In the genomic region with DNA sequence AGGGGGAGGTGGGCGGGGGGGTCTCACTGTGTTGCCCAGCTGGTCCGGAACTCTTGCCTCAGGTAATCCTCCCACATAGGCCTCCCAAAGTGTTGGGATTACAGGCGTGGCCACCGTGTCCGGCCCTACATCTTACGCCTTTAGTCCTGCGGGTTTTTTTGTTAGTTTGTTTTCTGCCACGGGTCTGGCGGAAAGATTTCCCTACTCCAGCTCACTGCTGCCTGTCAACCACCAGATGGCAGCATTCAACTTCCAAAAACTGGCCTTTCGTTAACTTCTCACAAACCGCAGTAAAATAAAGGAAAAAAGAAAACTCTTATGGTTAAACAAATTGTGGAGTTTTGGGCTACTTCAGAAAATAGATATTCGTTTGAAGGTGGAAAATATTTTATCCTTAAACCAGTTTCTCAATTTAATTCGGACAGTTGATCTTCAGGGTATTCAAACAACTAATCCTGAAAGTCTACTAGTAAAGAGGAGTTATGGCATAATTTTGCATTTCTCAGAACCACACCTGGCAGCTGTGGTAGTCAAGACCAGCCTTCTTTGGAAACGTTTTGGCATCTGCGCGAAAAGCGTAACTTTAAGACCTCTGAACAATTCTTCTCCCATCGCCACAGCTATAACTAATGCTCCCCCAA, we compare ENCODE assay signal across 7 cellular contexts. TPM values are rescaled to one million over a fixed set of nuclear protein-coding genes. Genes with fewer than 3 reads are reported as not detected.
DNase-seq lines count a peak whose midpoint lies in the region; ATAC-seq and TF ChIP-seq lines count a peak whose summit lies in the region.

No MANE protein-coding gene starts in this region.

- H3K27me3 ChIP-seq in ascending aorta (no peaks in the 10 kb centered on the region), iPS DF 6.9 (ENCODE audit: control insufficient read depth, insufficient read depth, low read length) (no peaks in the 10 kb centered on the region), smooth muscle cell (ENCODE audit: low read depth) (no peaks in the 10 kb centered on the region)

- H3K36me3 ChIP-seq in ascending aorta (no peaks in the 10 kb centered on the region), iPS DF 6.9 (ENCODE audit: control insufficient read depth, insufficient read depth, low read length) (no peaks in the 10 kb centered on the region), smooth muscle cell (ENCODE audit: low read depth) (no peaks in the 10 kb centered on the region)

- H3K27ac ChIP-seq in ascending aorta, result peak overlapping the region; percentile 56 to 62
- H3K27ac ChIP-seq in iPS DF 6.9 (ENCODE audit: low read length), result no peak overlapping the region
- H3K27ac ChIP-seq in smooth muscle cell (ENCODE audit: low read depth), result no peak overlapping the region

- H3K4me2 ChIP-seq in smooth muscle cell, result peak overlapping the region; percentile 84

- H3F3A ChIP-seq in smooth muscle cell (ENCODE audit: low read depth), result no peaks in the 10 kb centered on the region

- no peaks in the 10 kb centered on the region for H4K20me1 ChIP-seq in smooth muscle cell (ENCODE audit: low read depth)

- DNase-seq in DMS79 (lab: John Stamatoyannopoulos, UW) (peak; percentile 6), NCI-H2107 treated with DMSO at 0.1 percent for 48 hours (lab: John Stamatoyannopoulos, UW; ENCODE audit: unreplicated experiment) (peak; percentile 23), ascending aorta (ENCODE audit: low spot score in 2 of 2) (no peak), iPS DF 6.9 (ENCODE audit: low read depth, low spot score) (peak; percentile 31), smooth muscle cell (lab: John Stamatoyannopoulos, UW; ENCODE audit: unreplicated experiment) (peak; percentile 1)

- H3K79me2 ChIP-seq in smooth muscle cell (ENCODE audit: low read depth), result no peaks in the 10 kb centered on the region

- ATAC-seq in GM21717 (IDR thresholded peaks at IDR 0.05; ENCODE audit: unreplicated experiment) (peak; percentile 61), GM18519 (IDR thresholded peaks at IDR 0.05; ENCODE audit: low FRiP score, unreplicated experiment) (no peak)

- TF ChIP-seq CTCF in ascending aorta (IDR thresholded peaks at IDR 0.05) (peak; percentile 68 to 85 (median 79)), smooth muscle cell (IDR thresholded peaks at IDR 0.05; ENCODE audit: borderline replicate concordance, insufficient read depth, poor library complexity, severe bottlenecking) (peak; percentile 95)

- no peaks in the 10 kb centered on the region for H3K9me3 ChIP-seq in ascending aorta
- no peaks in the 10 kb centered on the region for H3K9me3 ChIP-seq in iPS DF 6.9 (ENCODE audit: control insufficient read depth, insufficient read depth, low read length)
- no peaks in the 10 kb centered on the region for H3K9me3 ChIP-seq in smooth muscle cell (replicated peaks; ENCODE audit: low read depth)

- H2AFZ ChIP-seq in smooth muscle cell (ENCODE audit: low read depth), result peak overlapping the region; percentile 50

- H3K4me1 ChIP-seq in ascending aorta (no peaks in the 10 kb centered on the region), iPS DF 6.9 (ENCODE audit: control insufficient read depth, insufficient read depth, low read length) (no peaks in the 10 kb centered on the region), smooth muscle cell (ENCODE audit: low read depth) (no peaks in the 10 kb centered on the region)

- H3K4me3 ChIP-seq in ascending aorta (peak overlapping the region; percentile 19 to 39), iPS DF 6.9 (ENCODE audit: low read length) (no peak overlapping the region), smooth muscle cell (peak overlapping the region; percentile 40)

- H3K9ac ChIP-seq in smooth muscle cell (ENCODE audit: low read depth), result no peak overlapping the region

- intact Hi-C loops in ascending aorta (cut with DNase I), result loop anchor here (1.0 to 2.0 kb wide), 2 partner anchors 312 to 349 kb away; no protein-coding TSS in a partner anchor

- WGBS in iPS DF 6.9 (ENCODE audit: insufficient coverage, insufficient read length), result no CpG with 5 or more reads among the region's 18 CpGs
- WGBS in smooth muscle cell (ENCODE audit: low lambda C conversion rate), result 17% methylated on average over 18 of the region's 18 CpGs

RNA-seq across cellular contexts. Expression of a gene that starts 41.1 kb away (rescaled TPM):
- total RNA-seq in ascending aorta (not detected), smooth muscle cell (not detected in 2 replicates)
- polyA plus RNA-seq in smooth muscle cell, result not detected in 2 replicates

Comparison
In these comparisons a context has a peak if more than half of its experiments do, and no peak if none do; other contexts are left out.
1. DNase-seq: peak in DMS79 (single experiment), NCI-H2107 treated with DMSO at 0.1 percent for 48 hours (single experiment), iPS DF 6.9 (single experiment) and smooth muscle cell (single experiment); none in ascending aorta (0 of 2).
2. H3K27ac ChIP-seq: peak in ascending aorta (2 of 2); none in iPS DF 6.9 (single experiment) and smooth muscle cell (single experiment).